9 cellular contexts compared by ENCODE assay signal in genomic region chr1:225468270-225469020, GRCh38. TPM values are rescaled to one million over a fixed set of nuclear protein-coding genes. Genes with fewer than 3 reads are reported as not detected.
DNase-seq lines count a peak whose midpoint lies in the region; ATAC-seq and TF ChIP-seq lines count a peak whose summit lies in the region.
"Had no signal": no experiment of that assay in that cellular context is flagged by ENCODE, and none has a peak within 500 bp of the region (broad histone marks: within the 10 kb centered on the region; RNA-seq: fewer than 3 reads in every experiment).

No MANE protein-coding gene starts in this region.

- CTCF ChIA-PET in T-cell (lab: Charles Lee) = interaction anchor here (0.5 to 2.1 kb wide), 18 partner anchors 9 to 533 kb away, joined by 3 to 19 read pairs (median 4); partner anchors contain the start of genes SRP9 (in 2 of the 2), LBR (in 1 of the 2) and PYCR2 (in 1 of the 2)
- CTCF ChIA-PET in WTC11 (lab: Charles Lee) = no interaction called here

- H3K27ac Mint-ChIP-seq in T-cell = peak overlapping the region; percentile 97
- peak overlapping the region; percentile 79 for H3K27ac Mint-ChIP-seq in glutamatergic neuron (ENCODE audit: unreplicated experiment)
- peak overlapping the region; percentile 98 for H3K27ac Mint-ChIP-seq in stimulated activated memory B cell treated with anti-CD40 and anti-IgM and Interleukin-4, amounts not matched to agents 10 μg/mL and 1 μg/mL and 100 μg/mL, for 72 hours
- no peak overlapping the region for H3K27ac Mint-ChIP-seq in WTC11

- no peak overlapping the region for H3K4me3 ChIP-seq in H7 (ENCODE audit: insufficient read depth, low read depth, low read length)
- H3K4me3 ChIP-seq: ovary had no signal

- H3K36me3 Mint-ChIP-seq in T-cell (no peaks in the 10 kb centered on the region), glutamatergic neuron (ENCODE audit: unreplicated experiment) (no peaks in the 10 kb centered on the region), WTC11 (no peaks in the 10 kb centered on the region)
- H3K36me3 Mint-ChIP-seq in stimulated activated memory B cell treated with anti-CD40 and anti-IgM and Interleukin-4, amounts not matched to agents 10 μg/mL and 1 μg/mL and 100 μg/mL, for 72 hours = no peaks in the 10 kb centered on the region

- ATAC-seq in T-cell (replicated peaks in 1 of 4) (peak in 2 of 4 experiments; percentile 8 to 14), WTC11 (no peak)
- no peak for ATAC-seq in stimulated activated memory B cell treated with anti-CD40 and anti-IgM and Interleukin-4, amounts not matched to agents 10 μg/mL and 1 μg/mL and 100 μg/mL, for 72 hours

- H3K4me1 Mint-ChIP-seq in T-cell (peaks cover 29 to 53% (median 49%) of the 10 kb centered on the region in 3 donors), glutamatergic neuron (ENCODE audit: low read depth, unreplicated experiment) (peaks cover 33% of the 10 kb centered on the region), WTC11 (peaks cover 38% of the 10 kb centered on the region)
- peaks cover 45% of the 10 kb centered on the region for H3K4me1 Mint-ChIP-seq in stimulated activated memory B cell treated with anti-CD40 and anti-IgM and Interleukin-4, amounts not matched to agents 10 μg/mL and 1 μg/mL and 100 μg/mL, for 72 hours

- H3K36me3 ChIP-seq in H7 (replicated peaks; ENCODE audit: control insufficient read depth, insufficient read depth, low read length) = no peaks in the 10 kb centered on the region
- H3K36me3 ChIP-seq: ovary had no signal

- no peak for TF ChIP-seq CTCF in glutamatergic neuron (IDR thresholded peaks at IDR 0.05; ENCODE audit: partially characterized antibody, unreplicated experiment)
- TF ChIP-seq CTCF in WTC11 (IDR thresholded peaks at IDR 0.05) = no peak

- H3K9me3 Mint-ChIP-seq in T-cell (no peaks in the 10 kb centered on the region), glutamatergic neuron (ENCODE audit: unreplicated experiment) (peaks cover 5% of the 10 kb centered on the region), WTC11 (no peaks in the 10 kb centered on the region)
- H3K9me3 Mint-ChIP-seq in stimulated activated memory B cell treated with anti-CD40 and anti-IgM and Interleukin-4, amounts not matched to agents 10 μg/mL and 1 μg/mL and 100 μg/mL, for 72 hours = no peaks in the 10 kb centered on the region

- POLR2A ChIA-PET in T-cell (lab: Charles Lee) = interaction anchor here (0.5 to 1.6 kb wide), 8 partner anchors 10 to 596 kb away, joined by 3 to 7 read pairs (median 6); partner anchors contain the start of genes H3-3A (in 1 of the 2) and SDE2 (in 1 of the 2)
- POLR2A ChIA-PET in WTC11 (lab: Charles Lee) = no interaction called here

- H3K4me3 Mint-ChIP-seq in T-cell (peak overlapping the region; percentile 87 to 92 (median 90)), glutamatergic neuron (ENCODE audit: unreplicated experiment) (peak overlapping the region; percentile 35), WTC11 (no peak overlapping the region)
- H3K4me3 Mint-ChIP-seq in stimulated activated memory B cell treated with anti-CD40 and anti-IgM and Interleukin-4, amounts not matched to agents 10 μg/mL and 1 μg/mL and 100 μg/mL, for 72 hours = peak overlapping the region; percentile 87

- no peaks in the 10 kb centered on the region for H3K27me3 ChIP-seq in H7 (ENCODE audit: control insufficient read depth, insufficient read depth, low read length)
- H3K27me3 ChIP-seq: ovary had no signal

- peak; percentile 17 for DNase-seq in H7
- peak in 1 of 34 experiments; percentile 20 for DNase-seq in T-cell
- no peak for DNase-seq in glutamatergic neuron
- no peak for DNase-seq in WTC11 (ENCODE audit: low spot score)
- DNase-seq in OCI-M1 (lab: John Stamatoyannopoulos, UW) = no peak
- no peak for DNase-seq in NK-92 treated with Interleukin-12 subunit alpha and Interleukin-12 subunit beta, amount 100 ng/mL, for 24 hours (lab: John Stamatoyannopoulos, UW)
- no peak for DNase-seq in D341Med (ENCODE audit: low spot score)

- H3K27me3 Mint-ChIP-seq in T-cell = no peaks in the 10 kb centered on the region
- H3K27me3 Mint-ChIP-seq in glutamatergic neuron (ENCODE audit: unreplicated experiment) = peaks cover 11% of the 10 kb centered on the region
- H3K27me3 Mint-ChIP-seq in stimulated activated memory B cell treated with anti-CD40 and anti-IgM and Interleukin-4, amounts not matched to agents 10 μg/mL and 1 μg/mL and 100 μg/mL, for 72 hours = no peaks in the 10 kb centered on the region
- peaks cover 2% of the 10 kb centered on the region; the same call in 1 of the 2 replicates for H3K27me3 Mint-ChIP-seq in WTC11 (ENCODE audit: low read depth)

TF ChIP-seq in WTC11, 78 proteins besides CTCF, POLR2A, EP300 and RAD21:
- TF ChIP-seq ZNF671 (CRISPR knock-in tag; IDR thresholded peaks at IDR 0.05) (no peak), CBFB (CRISPR knock-in tag; IDR thresholded peaks at IDR 0.05; ENCODE audit: low read depth) (no peak), GTF2I (CRISPR knock-in tag; conservative IDR thresholded peaks at IDR 0.05) (no peak), KAT7 (CRISPR knock-in tag; IDR thresholded peaks at IDR 0.05; ENCODE audit: borderline replicate concordance) (no peak), ZNF263 (CRISPR knock-in tag; IDR thresholded peaks at IDR 0.05; ENCODE audit: low read depth) (no peak), ZBTB21 (CRISPR knock-in tag; IDR thresholded peaks at IDR 0.05; ENCODE audit: borderline replicate concordance) (no peak), JUN (CRISPR knock-in tag; IDR thresholded peaks at IDR 0.05) (no peak), USF2 (CRISPR knock-in tag; IDR thresholded peaks at IDR 0.05) (no peak), CREM (CRISPR knock-in tag; IDR thresholded peaks at IDR 0.05) (no peak), ZNF532 (CRISPR knock-in tag; IDR thresholded peaks at IDR 0.05; ENCODE audit: borderline replicate concordance) (no peak), ERG (CRISPR knock-in tag; IDR thresholded peaks at IDR 0.05) (no peak), ATF3 (CRISPR knock-in tag; conservative IDR thresholded peaks at IDR 0.05) (no peak), ZNF423 (CRISPR knock-in tag; IDR thresholded peaks at IDR 0.05) (no peak), NR3C1 (CRISPR knock-in tag; conservative IDR thresholded peaks at IDR 0.05; ENCODE audit: low read depth) (no peak)

RNA-seq across cellular contexts. Expression of gene LBR, which starts 40.6 kb away (rescaled TPM):
- total RNA-seq in H7 (2014; rRNA removed; shearing (Covaris generic)) = 82.6 and 97.1 TPM in 2 replicates
- 100 to 1,000 TPM; 105 to 142 (median 118) TPM for total RNA-seq in T-cell
- total RNA-seq in glutamatergic neuron (ENCODE audit: unreplicated experiment) = 93.9 TPM
- 63.8 to 86.0 TPM (median 66.0 TPM) in 3 replicates for total RNA-seq in WTC11 (2021)
